Comparison of ENCODE assay signal across 12 cellular contexts in the genomic region with DNA sequence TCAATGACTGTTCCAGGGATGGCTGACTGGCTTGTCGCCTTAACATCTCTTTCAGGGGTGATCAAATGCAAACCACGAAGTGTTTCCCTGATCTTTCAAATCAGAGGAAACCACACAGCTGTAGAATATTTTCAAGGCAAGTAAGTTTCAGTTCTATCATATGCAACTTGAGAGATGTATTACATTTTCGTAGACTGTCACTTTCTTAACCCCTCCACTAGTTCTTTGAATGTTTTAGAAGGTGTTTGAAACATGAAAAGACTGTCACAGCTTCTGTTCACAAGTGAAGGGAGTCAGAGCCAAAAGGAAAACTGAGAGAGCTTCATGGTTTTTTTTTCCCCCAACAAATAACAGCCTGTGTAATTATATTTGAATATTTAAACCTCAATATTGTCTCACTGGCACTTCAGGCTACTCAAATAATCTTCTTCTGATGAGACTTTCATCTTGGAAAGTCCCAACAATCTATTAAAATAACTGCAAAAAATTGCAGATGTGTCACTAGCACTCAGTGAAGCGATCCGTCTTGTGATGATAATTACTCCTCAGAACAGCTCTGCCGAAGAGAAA. TPM values are rescaled to one million over a fixed set of nuclear protein-coding genes. Genes with fewer than 3 reads are reported as not detected.
A peak's percentile ranks its signal among the peaks of the same experiment; 100 is the strongest.
DNase-seq lines count a peak whose midpoint lies in the region; ATAC-seq and TF ChIP-seq lines count a peak whose summit lies in the region.
"Had no signal": no experiment of that assay in that cellular context is flagged by ENCODE, and none has a peak within 500 bp of the region (broad histone marks: within the 10 kb centered on the region; RNA-seq: fewer than 3 reads in every experiment).

No MANE protein-coding gene starts in this region.

- H3K27me3 ChIP-seq in GM06990 (replicated peaks; ENCODE audit: control insufficient read depth, insufficient read depth, low read length) (no peaks in the 10 kb centered on the region), OCI-LY3 (ENCODE audit: low read depth, low read length) (0 out of 2 replicates have a peak, but pooled peaks cover 5% of the 10 kb centered on the region), lower lobe of right lung (ENCODE audit: low read depth) (peaks cover 7% of the 10 kb centered on the region)

- no peaks in the 10 kb centered on the region for H4K20me1 ChIP-seq in OCI-LY3 (ENCODE audit: insufficient read depth, low read length)

- H3K9me3 ChIP-seq in OCI-LY3 (ENCODE audit: insufficient read depth, low read length): no peaks in the 10 kb centered on the region
- no peaks in the 10 kb centered on the region for H3K9me3 ChIP-seq in lower lobe of right lung

- peak overlapping the region; percentile 41; the same call in 1 of the 2 replicates for H3K9ac ChIP-seq in OCI-LY3 (ENCODE audit: low read length)

- ATAC-seq in GM19043 (IDR thresholded peaks at IDR 0.05; ENCODE audit: low read depth, unreplicated experiment) (peak; percentile 70), HG02798 (IDR thresholded peaks at IDR 0.05; ENCODE audit: poor library complexity, unreplicated experiment) (peak; percentile 77), lower lobe of right lung (no peak)
- ATAC-seq: left colon, PC-3 had no signal

- peaks cover 17% of the 10 kb centered on the region for H3K4me1 ChIP-seq in OCI-LY3 (ENCODE audit: low read length)
- no peaks in the 10 kb centered on the region for H3K4me1 ChIP-seq in lower lobe of right lung

- DNase-seq in GM06990 (ENCODE audit: extremely low read depth, insufficient read length) (peak; percentile 56), lower lobe of right lung (no peak), AML-193 (lab: John Stamatoyannopoulos, UW) (no peak), NCI-H146 (lab: John Stamatoyannopoulos, UW) (no peak), DMS153 treated with DMSO at 0.1 percent for 48 hours (lab: John Stamatoyannopoulos, UW; ENCODE audit: unreplicated experiment) (no peak)
- DNase-seq: cerebellar nuclear complex, left colon, PC-3 had no signal

- TF ChIP-seq CTCF in GM06990 (IDR thresholded peaks at IDR 0.05; ENCODE audit: insufficient read depth, low read length, poor library complexity, severe bottlenecking) (no peak), OCI-LY3 (IDR thresholded peaks at IDR 0.05; ENCODE audit: low read depth, low read length) (no peak), lower lobe of right lung (IDR thresholded peaks at IDR 0.05) (no peak)

- no peaks in the 10 kb centered on the region for H3K79me2 ChIP-seq in OCI-LY3 (ENCODE audit: low read length)

- peak overlapping the region; percentile 16; the same call in 1 of the 2 replicates for H2AFZ ChIP-seq in OCI-LY3 (ENCODE audit: low read depth, low read length)

- peak overlapping the region; percentile 85 for H3K4me2 ChIP-seq in OCI-LY3 (ENCODE audit: low read length)

- H3K4me3 ChIP-seq in GM06990 (replicated peaks; ENCODE audit: low read depth, low read length): peak overlapping the region; percentile 0; the same call in 1 of the 2 replicates
- H3K4me3 ChIP-seq in OCI-LY3 (ENCODE audit: low read length): peak overlapping the region; percentile 61
- no peak overlapping the region for H3K4me3 ChIP-seq in lower lobe of right lung

- H3K27ac ChIP-seq in OCI-LY3 (ENCODE audit: low read length) (peak overlapping the region; percentile 11; the same call in 1 of the 2 replicates), lower lobe of right lung (no peak overlapping the region)
- H3K27ac ChIP-seq: HL-60 had no signal

- H3K36me3 ChIP-seq in GM06990 (ENCODE audit: control insufficient read depth, insufficient read depth, low read length): no peaks in the 10 kb centered on the region
- H3K36me3 ChIP-seq in OCI-LY3 (replicated peaks; ENCODE audit: low read depth, low read length): no peaks in the 10 kb centered on the region
- no peaks in the 10 kb centered on the region for H3K36me3 ChIP-seq in lower lobe of right lung

- intact Hi-C loops in lower lobe of right lung (cut with DNase I): no loop called here

RNA-seq across cellular contexts. Expression of a gene that starts 25.9 kb away (rescaled TPM):
- total RNA-seq in lower lobe of right lung: 49.4 TPM

Comparison
In these comparisons a context has a peak if more than half of its experiments do, and no peak if none do; other contexts are left out.
1. ATAC-seq: peak in GM19043 (single experiment) and HG02798 (single experiment); none in lower lobe of right lung (0 of 2).